ENCODE assay signal across 26 cellular contexts in genomic region chr3:126308394-126309125, GRCh38. TPM values are rescaled to one million over a fixed set of nuclear protein-coding genes. Genes with fewer than 3 reads are reported as not detected.
DNase-seq lines count a peak whose midpoint lies in the region; ATAC-seq and TF ChIP-seq lines count a peak whose summit lies in the region.
"Had no signal": no experiment of that assay in that cellular context is flagged by ENCODE, and none has a peak within 500 bp of the region (broad histone marks: within the 10 kb centered on the region; RNA-seq: fewer than 3 reads in every experiment).

No MANE protein-coding gene starts in this region.

- no peak overlapping the region for H2BK120ac ChIP-seq in neuronal stem cell (ENCODE audit: low read depth, low read length)

- peak overlapping the region; percentile 29 for H3K23ac ChIP-seq in neuronal stem cell (ENCODE audit: low read depth, low read length, poor library complexity)

- peak overlapping the region; percentile 5 for H3K9ac ChIP-seq in neuronal stem cell (ENCODE audit: low read depth, low read length, poor library complexity)
- H3K9ac ChIP-seq: BLaER1 treated with 17β-estradiol and CSF1 and Interleukin-3, amounts not matched to agents 10 nM and 100 nM; KMS-11 had no signal

- no peak overlapping the region for H2AK5ac ChIP-seq in neuronal stem cell (ENCODE audit: low read depth, low read length)

- peaks cover 6% of the 10 kb centered on the region for H3K27me3 Mint-ChIP-seq in CD8-positive, alpha-beta T cell (ENCODE audit: low read depth)
- H3K27me3 Mint-ChIP-seq: CD4-positive, alpha-beta T cell had no signal

- H3K9me3 Mint-ChIP-seq in CD8-positive, alpha-beta T cell = peaks cover 8% of the 10 kb centered on the region

- no peak for TF ChIP-seq CTCF in CD8-positive, alpha-beta T cell (IDR thresholded peaks at IDR 0.05)

- no peak overlapping the region for H3K27ac Mint-ChIP-seq in CD8-positive, alpha-beta T cell
- H3K27ac Mint-ChIP-seq: CD4-positive, alpha-beta T cell had no signal

- no peaks in the 10 kb centered on the region for H3K27me3 ChIP-seq in H7 (ENCODE audit: control insufficient read depth, insufficient read depth, low read length)
- H3K27me3 ChIP-seq in neuronal stem cell (ENCODE audit: control insufficient read depth in 3 of 3, insufficient read depth in 3 of 3, low read depth in 1 of 3, low read length in 3 of 3) = no peaks in the 10 kb centered on the region
- H3K27me3 ChIP-seq in CD8-positive, alpha-beta T cell (ENCODE audit: insufficient read depth, low read length) = no peaks in the 10 kb centered on the region
- H3K27me3 ChIP-seq: BLaER1 treated with 17β-estradiol and CSF1 and Interleukin-3, amounts not matched to agents 10 nM and 100 nM; SJCRH30 had no signal

- CTCF ChIA-PET in CD8-positive, alpha-beta T cell (lab: Charles Lee) = no interaction called here

- no peak overlapping the region for H3K4ac ChIP-seq in neuronal stem cell (ENCODE audit: low read length)

- H3K4me3 Mint-ChIP-seq in CD8-positive, alpha-beta T cell = no peak overlapping the region
- H3K4me3 Mint-ChIP-seq: CD4-positive, alpha-beta T cell had no signal

- H3K36me3 ChIP-seq in H7 (replicated peaks; ENCODE audit: control insufficient read depth, insufficient read depth, low read length) = no peaks in the 10 kb centered on the region
- no peaks in the 10 kb centered on the region for H3K36me3 ChIP-seq in neuronal stem cell (replicated peaks in 1 of 2; ENCODE audit: control insufficient read depth in 2 of 2, insufficient read depth in 2 of 2, low read length in 2 of 2)
- no peaks in the 10 kb centered on the region for H3K36me3 ChIP-seq in CD8-positive, alpha-beta T cell (ENCODE audit: insufficient read depth, low read length)
- H3K36me3 ChIP-seq: BLaER1 treated with 17β-estradiol and CSF1 and Interleukin-3, amounts not matched to agents 10 nM and 100 nM; SJCRH30 had no signal

- H3K4me2 ChIP-seq in neuronal stem cell (ENCODE audit: insufficient read depth, low read length, poor library complexity, severe bottlenecking) = no peak overlapping the region
- H3K4me2 ChIP-seq: A549, KMS-11, PC-9 had no signal

- WGBS in neuronal stem cell (ENCODE audit: extremely low coverage in 2 of 2, insufficient read length in 2 of 2, insufficient replicate concordance in 1 of 2), 2 donors = no CpG with 5 or more reads among the region's 24 CpGs

- peak overlapping the region; percentile 78 for H4K8ac ChIP-seq in neuronal stem cell (ENCODE audit: low read depth, low read length)

- H3K36me3 Mint-ChIP-seq in CD8-positive, alpha-beta T cell = no peaks in the 10 kb centered on the region

- no peak for ATAC-seq in CD8-positive, alpha-beta T cell
- ATAC-seq: A549, Right ventricle myocardium inferior, SK-N-SH treated with all-trans-retinoic acid at 6 μM for 48 hours had no signal

- H3K18ac ChIP-seq in neuronal stem cell (ENCODE audit: low read length) = peak overlapping the region; percentile 36

- no peaks in the 10 kb centered on the region for H3K79me1 ChIP-seq in neuronal stem cell (ENCODE audit: low read depth, low read length)

- H2BK12ac ChIP-seq in neuronal stem cell (ENCODE audit: low read length) = no peak overlapping the region

- intact Hi-C loops in CD8-positive, alpha-beta T cell (cut with DNase I, micrococcal nuclease) = no loop called here

- DNase-seq in H7 (peak; percentile 70), ecto neural progenitor cell (ENCODE audit: low spot score) (peak; percentile 40), iPS-NIHi7 (ENCODE audit: extremely low spot score) (peak; percentile 26), neuronal stem cell (ENCODE audit: low spot score) (no peak), HK-2 (ENCODE audit: unreplicated experiment) (no peak), DMS53 treated with DMSO at 0.1 percent for 48 hours (lab: John Stamatoyannopoulos, UW; ENCODE audit: unreplicated experiment) (no peak), NOMO-1 treated with DMSO at 0.1 percent for 48 hours (lab: John Stamatoyannopoulos, UW; ENCODE audit: unreplicated experiment) (no peak)
- no peak for DNase-seq in CD8-positive, alpha-beta T cell
- DNase-seq: AML-193; Caco-2; CD4-positive, alpha-beta T cell; DND-41; IMR-90; MM.1S; NCI-H1048; NCI-H1417 treated with DMSO at 0.1 percent for 48 hours; NCI-H187 treated with DMSO at 0.1 percent for 48 hours; NCI-H524; NCI-H748 treated with DMSO at 0.1 percent for 48 hours; PC-9; SJCRH30 had no signal

- H2BK5ac ChIP-seq in neuronal stem cell (ENCODE audit: low read length) = peak overlapping the region; percentile 1

- H3K9me3 ChIP-seq in neuronal stem cell (replicated peaks in 1 of 2; ENCODE audit: control insufficient read depth in 2 of 2, insufficient read depth in 1 of 2, low read depth in 1 of 2, low read length in 2 of 2) = peaks cover 0 to 10% of the 10 kb centered on the region in 2 donors
- no peaks in the 10 kb centered on the region for H3K9me3 ChIP-seq in CD8-positive, alpha-beta T cell (ENCODE audit: low read length)
- H3K9me3 ChIP-seq: A549, SJCRH30 had no signal

- H3K4me1 Mint-ChIP-seq in CD8-positive, alpha-beta T cell (ENCODE audit: low read depth) = no peaks in the 10 kb centered on the region

- H2AFZ ChIP-seq in neuronal stem cell (ENCODE audit: low read length) = no peak overlapping the region
- H2AFZ ChIP-seq: PC-9 had no signal

- no peaks in the 10 kb centered on the region for H3K4me1 ChIP-seq in neuronal stem cell (ENCODE audit: control insufficient read depth in 2 of 2, insufficient read depth in 1 of 2, low read depth in 1 of 2, low read length in 2 of 2)
- no peaks in the 10 kb centered on the region for H3K4me1 ChIP-seq in CD8-positive, alpha-beta T cell (ENCODE audit: insufficient read depth, low read length)
- H3K4me1 ChIP-seq: A549, Caco-2, SJCRH30 had no signal

- peak overlapping the region; percentile 26 for H4K91ac ChIP-seq in neuronal stem cell (ENCODE audit: low read depth, low read length, poor library complexity)

- H2BK15ac ChIP-seq in neuronal stem cell (ENCODE audit: low read length) = no peak overlapping the region

- H3K4me3 ChIP-seq in H7 (ENCODE audit: insufficient read depth, low read depth, low read length) = no peak overlapping the region
- no peak overlapping the region for H3K4me3 ChIP-seq in neuronal stem cell (ENCODE audit: low read length in 2 of 2)
- no peak overlapping the region for H3K4me3 ChIP-seq in CD8-positive, alpha-beta T cell (ENCODE audit: low read depth, low read length)
- H3K4me3 ChIP-seq: A549; BLaER1 treated with 17β-estradiol and CSF1 and Interleukin-3, amounts not matched to agents 10 nM and 100 nM; PC-9; SJCRH30 had no signal

- H3K14ac ChIP-seq in neuronal stem cell (ENCODE audit: low read length) = no peak overlapping the region

- POLR2A ChIA-PET in CD8-positive, alpha-beta T cell (lab: Charles Lee) = no interaction called here

- H3K27ac ChIP-seq in neuronal stem cell (replicated peaks; ENCODE audit: low read length) = no peak overlapping the region
- H3K27ac ChIP-seq in CD8-positive, alpha-beta T cell (ENCODE audit: low read depth, low read length) = no peak overlapping the region
- H3K27ac ChIP-seq: A549; BLaER1 treated with 17β-estradiol and CSF1 and Interleukin-3, amounts not matched to agents 10 nM and 100 nM; KMS-11; PC-9; SJCRH30 had no signal

RNA-seq across cellular contexts. Expression of gene KLF15, which starts 48.6 kb away (rescaled TPM):
- total RNA-seq in H7 (2014; rRNA removed; shearing (Covaris generic)) = 8.5 and 10.5 TPM in 2 replicates
- 6.0 TPM for polyA plus RNA-seq in neuronal stem cell (2013, experiment 1 of 2)
- 5.6 TPM for polyA plus RNA-seq in neuronal stem cell (2013, experiment 2 of 2)
- total RNA-seq in CD8-positive, alpha-beta T cell = under 1 TPM in 1 of 2 experiments, not detected in 1; 0.16 TPM
- polyA plus RNA-seq: A549 had no signal

Comparison
In these comparisons a context has a peak if more than half of its experiments do, and no peak if none do; other contexts are left out.
1. DNase-seq: peak in H7 (single experiment), ecto neural progenitor cell (single experiment) and iPS-NIHi7 (single experiment); none in neuronal stem cell (single experiment), HK-2 (single experiment), CD8-positive, alpha-beta T cell (0 of 7), DMS53 treated with DMSO at 0.1 percent for 48 hours (single experiment) and NOMO-1 treated with DMSO at 0.1 percent for 48 hours (single experiment).